In the genomic region with DNA sequence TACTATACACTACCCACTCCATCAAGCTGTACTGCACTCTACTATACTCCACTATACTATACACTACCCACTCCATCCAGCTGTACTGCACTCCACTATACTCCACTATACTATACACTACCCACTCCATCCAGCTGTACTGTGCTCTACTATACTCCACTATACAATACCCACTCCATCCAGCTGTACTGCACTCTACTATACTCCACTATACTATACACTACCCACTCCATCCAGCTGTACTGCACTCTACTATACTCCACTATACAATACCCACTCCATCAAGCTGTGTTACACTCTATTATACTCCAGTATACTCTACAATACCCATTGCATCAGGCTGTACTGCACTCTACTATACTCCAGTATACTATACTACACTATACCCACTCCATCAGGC, we compare ENCODE assay signal across 11 cellular contexts. TPM values are rescaled to one million over a fixed set of nuclear protein-coding genes. Genes with fewer than 3 reads are reported as not detected.
DNase-seq lines count a peak whose midpoint lies in the region; ATAC-seq, FAIRE-seq and TF ChIP-seq lines count a peak whose summit lies in the region.
"Not testable (repeated sequence)": the region's sequence is repeated elsewhere in the genome, so short reads cannot be mapped to it uniquely, and the experiment has no call there.
"Had no signal": no experiment of that assay in that cellular context is flagged by ENCODE, and none has a peak within 500 bp of the region (broad histone marks: within the 10 kb centered on the region; RNA-seq: fewer than 3 reads in every experiment).

No MANE protein-coding gene starts in this region.

- H3K27me3 ChIP-seq in astrocyte (ENCODE audit: insufficient read depth, low read length); naive thymus-derived CD4-positive, alpha-beta T cell (ENCODE audit: control insufficient read depth in 2 of 2, insufficient read depth in 2 of 2, low read length in 2 of 2): not testable (repeated sequence)

- not testable (repeated sequence) for H3K9me3 Mint-ChIP-seq in astrocyte (ENCODE audit: unreplicated experiment); naive thymus-derived CD4-positive, alpha-beta T cell

- not testable (repeated sequence) for TF ChIP-seq CTCF in A549 (IDR thresholded peaks at IDR 0.05); astrocyte (IDR thresholded peaks at IDR 0.05; ENCODE audit: insufficient read depth, low read depth, low read length)

- not testable (repeated sequence) for TF ChIP-seq RAD21 in A549 (conservative IDR thresholded peaks at IDR 0.05 in 1 of 2, IDR thresholded peaks at IDR 0.05 in 1 of 2)

- not testable (repeated sequence) for H3K9me3 ChIP-seq in A549; astrocyte (ENCODE audit: insufficient read depth, low read depth, low read length); naive thymus-derived CD4-positive, alpha-beta T cell (ENCODE audit: control insufficient read depth in 2 of 3, low read length in 3 of 3)

- H3K9ac ChIP-seq in astrocyte (ENCODE audit: low read length): not testable (repeated sequence)

- H3K4me1 ChIP-seq in A549: peaks cover 11% of the 10 kb centered on the region
- not testable (repeated sequence) for H3K4me1 ChIP-seq in astrocyte (ENCODE audit: insufficient read depth, low read length); naive thymus-derived CD4-positive, alpha-beta T cell (ENCODE audit: control insufficient read depth in 2 of 2, insufficient read depth in 2 of 2, low read length in 2 of 2)

- ATAC-seq in A549 (peak in 1 of 2 experiments; percentile 73; a peak in 3 of 6 replicates), esophagus mucosa (peak; percentile 20)
- peak; percentile 34 for ATAC-seq in naive thymus-derived CD4-positive, alpha-beta T cell

- intact Hi-C loops in naive thymus-derived CD4-positive, alpha-beta T cell (cut with micrococcal nuclease): not testable (repeated sequence)

- not testable (repeated sequence) for DNase-seq in A549 (ENCODE audit: low read depth in 1 of 2, low spot score in 1 of 2); GM18507 (ENCODE audit: extremely low spot score, insufficient read length, low read depth); HTR-8/SVneo (ENCODE audit: insufficient read length, low spot score); astrocyte (ENCODE audit: low read depth); naive thymus-derived CD4-positive, alpha-beta T cell; urothelium cell line (ENCODE audit: low spot score)

- H3K4me2 ChIP-seq in A549; astrocyte (ENCODE audit: low read length): not testable (repeated sequence)

- H3K4me3 ChIP-seq in A549; astrocyte (ENCODE audit: insufficient read depth, low read depth, low read length); naive thymus-derived CD4-positive, alpha-beta T cell (ENCODE audit: low read length): not testable (repeated sequence)

- CTCF ChIA-PET in A549 (lab: Yijun Ruan, JAX): interaction anchor here (0.6 kb wide), 1 partner anchor 108 kb away, joined by 3 read pairs; no protein-coding TSS in a partner anchor
- CTCF ChIA-PET in naive thymus-derived CD4-positive, alpha-beta T cell (lab: Charles Lee): not testable (repeated sequence)

- not testable (repeated sequence) for H3K36me3 Mint-ChIP-seq in astrocyte (ENCODE audit: low read depth, unreplicated experiment); naive thymus-derived CD4-positive, alpha-beta T cell

- H2AFZ ChIP-seq in astrocyte (ENCODE audit: low read depth, low read length): not testable (repeated sequence)

- not testable (repeated sequence) for H3K36me3 ChIP-seq in astrocyte (ENCODE audit: insufficient read depth, low read length); naive thymus-derived CD4-positive, alpha-beta T cell (ENCODE audit: control insufficient read depth in 2 of 3, insufficient read depth in 3 of 3, low read length in 3 of 3)

- not testable (repeated sequence) for H3K27ac Mint-ChIP-seq in astrocyte (ENCODE audit: unreplicated experiment); naive thymus-derived CD4-positive, alpha-beta T cell

- POLR2A ChIA-PET in A549 (lab: Yijun Ruan, JAX); naive thymus-derived CD4-positive, alpha-beta T cell (lab: Charles Lee): not testable (repeated sequence)

- H3K27me3 Mint-ChIP-seq in astrocyte (ENCODE audit: low read depth, unreplicated experiment): peaks cover 28% of the 10 kb centered on the region
- not testable (repeated sequence) for H3K27me3 Mint-ChIP-seq in naive thymus-derived CD4-positive, alpha-beta T cell

- H4K20me1 ChIP-seq in astrocyte (ENCODE audit: insufficient read depth, low read length): not testable (repeated sequence)

- H3K4me1 Mint-ChIP-seq in astrocyte (ENCODE audit: low read depth, unreplicated experiment); naive thymus-derived CD4-positive, alpha-beta T cell: not testable (repeated sequence)

- H3K79me2 ChIP-seq in astrocyte (ENCODE audit: insufficient read depth, low read length): not testable (repeated sequence)

- not testable (repeated sequence) for H3K27ac ChIP-seq in A549; astrocyte (ENCODE audit: low read depth, low read length); naive thymus-derived CD4-positive, alpha-beta T cell (ENCODE audit: low read depth, low read length)

- TF ChIP-seq POLR2A in A549 (IDR thresholded peaks at IDR 0.05; ENCODE audit: low read length): not testable (repeated sequence)

- FAIRE-seq in A549 (lab: Jason Lieb, UNC): peak; percentile 72
- FAIRE-seq in GM18507 (lab: Jason Lieb, UNC): peak; percentile 66
- peak; percentile 99 for FAIRE-seq in HTR-8/SVneo (lab: Jason Lieb, UNC)
- peak; percentile 85 for FAIRE-seq in astrocyte (lab: Jason Lieb, UNC)
- FAIRE-seq in colon (lab: Jason Lieb, UNC): peak; percentile 88
- peak; percentile 99 for FAIRE-seq in urothelium cell line (lab: Jason Lieb, UNC)

- not testable (repeated sequence) for TF ChIP-seq EP300 in A549 (IDR thresholded peaks at IDR 0.05)

- not testable (repeated sequence) for H3K4me3 Mint-ChIP-seq in astrocyte (ENCODE audit: unreplicated experiment); naive thymus-derived CD4-positive, alpha-beta T cell

RNA-seq across cellular contexts. Expression of a gene that starts 48.7 kb away (rescaled TPM):
- 1.9 and 2.6 TPM in 2 replicates for polyA plus RNA-seq in A549 (2011; rRNA removed)
- 6.4 and 10.0 TPM in 2 replicates for polyA plus RNA-seq in A549 (2012; cell fraction: cytosol; rRNA removed)
- 13.6 and 23.4 TPM in 2 replicates for polyA plus RNA-seq in A549 (2012; cell fraction: nucleus; rRNA removed)
- polyA plus RNA-seq in A549 (2017; fragmentation: RNase III; extraction: RNeasy Plus Mini Kit Qiagen cat#74134 plus additional on column Dnase treatment): 4.0 to 4.8 TPM (median 4.1 TPM) in 3 replicates
- 2.4 and 3.4 TPM in 2 replicates for polyA minus RNA-seq in A549 (2011; rRNA and poly(A)+ RNA removed)
- 3.2 and 4.2 TPM in 2 replicates for total RNA-seq in astrocyte
- total RNA-seq in esophagus mucosa: 0.60 TPM
- not detected for total RNA-seq in naive thymus-derived CD4-positive, alpha-beta T cell
- not detected for polyA plus RNA-seq in naive thymus-derived CD4-positive, alpha-beta T cell
- total RNA-seq: CD4-positive, alpha-beta memory T cell had no signal
- polyA plus RNA-seq: AG04450; CD14-positive monocyte; CD4-positive, alpha-beta memory T cell had no signal
